22 cellular contexts compared by ENCODE assay signal in genomic region chr13:100560498-100561215, GRCh38. TPM values are rescaled to one million over a fixed set of nuclear protein-coding genes. Genes with fewer than 3 reads are reported as not detected.
DNase-seq lines count a peak whose midpoint lies in the region; ATAC-seq, FAIRE-seq and TF ChIP-seq lines count a peak whose summit lies in the region.
"Had no signal": no experiment of that assay in that cellular context is flagged by ENCODE, and none has a peak within 500 bp of the region (broad histone marks: within the 10 kb centered on the region; RNA-seq: fewer than 3 reads in every experiment).

No MANE protein-coding gene starts in this region.

- no peak overlapping the region for H3K4me3 Mint-ChIP-seq in GM23338
- H3K4me3 Mint-ChIP-seq in activated naive CD4-positive, alpha-beta T cell treated with anti-CD3 and anti-CD28 coated beads, Interleukin-2, amount 10 ng/mL, durations not matched to agents 7 days and 5 days: no peak overlapping the region
- H3K4me3 Mint-ChIP-seq: activated CD4-positive, alpha-beta T cell treated with anti-CD3 and anti-CD28 coated beads, Interleukin-2, amount 10 ng/mL, durations not matched to agents 24 days and 14 days; activated naive CD4-positive, alpha-beta T cell treated with anti-CD3 and anti-CD28 coated beads, Interleukin-2, amount 50 U/mL, for 24 hours; activated T-helper 1 cell treated with anti-CD3 and anti-CD28 coated beads, Interleukin-12 subunit alpha, Interleukin-12 subunit beta, Interleukin-2, Interleukin-4 antibody, amounts not matched to agents 30 ng/mL and 10 ng/mL and 1 ng/mL, durations not matched to agents 14 hours and 24 hours and 36 hours; CD4-positive, alpha-beta T cell had no signal

- no peak for TF ChIP-seq CTCF in GM23338 (conservative IDR thresholded peaks at IDR 0.05; ENCODE audit: low read depth in 2 of 2)
- no peak for TF ChIP-seq CTCF in bronchial epithelial cell (IDR thresholded peaks at IDR 0.05; ENCODE audit: insufficient read depth, low read length, severe bottlenecking)

- peaks cover 9% of the 10 kb centered on the region for H3K4me1 Mint-ChIP-seq in GM23338
- no peaks in the 10 kb centered on the region for H3K4me1 Mint-ChIP-seq in activated naive CD4-positive, alpha-beta T cell treated with anti-CD3 and anti-CD28 coated beads, Interleukin-2, amount 10 ng/mL, durations not matched to agents 7 days and 5 days
- H3K4me1 Mint-ChIP-seq: activated naive CD4-positive, alpha-beta T cell treated with anti-CD3 and anti-CD28 coated beads, Interleukin-2, amount 50 U/mL, for 24 hours had no signal

- H3K27me3 ChIP-seq in GM23338 (ENCODE audit: insufficient read depth) (no peaks in the 10 kb centered on the region), bronchial epithelial cell (ENCODE audit: control insufficient read depth, insufficient read depth, low read length) (no peaks in the 10 kb centered on the region), layer of hippocampus (ENCODE audit: control insufficient read depth, insufficient read depth, low read length) (no peaks in the 10 kb centered on the region)
- H3K27me3 ChIP-seq: ascending aorta, MG63 had no signal

- H3K79me2 ChIP-seq in GM23338 (replicated peaks; ENCODE audit: insufficient read depth): no peaks in the 10 kb centered on the region

- no peak overlapping the region for H3K4me2 ChIP-seq in GM23338

- H3K36me3 ChIP-seq in GM23338 (ENCODE audit: insufficient read depth) (peaks cover 2% of the 10 kb centered on the region; the same call in 1 of the 2 replicates), bronchial epithelial cell (ENCODE audit: control insufficient read depth, insufficient read depth, low read length) (no peaks in the 10 kb centered on the region)
- H3K36me3 ChIP-seq: ascending aorta, MG63, WERI-Rb-1 had no signal

- no peaks in the 10 kb centered on the region for H4K20me1 ChIP-seq in GM23338 (replicated peaks; ENCODE audit: insufficient read depth)

- peaks cover under 1% of the 10 kb centered on the region; the same call in 1 of the 3 replicates for H3K9me3 Mint-ChIP-seq in GM23338
- peaks cover under 1% of the 10 kb centered on the region for H3K9me3 Mint-ChIP-seq in activated naive CD4-positive, alpha-beta T cell treated with anti-CD3 and anti-CD28 coated beads, Interleukin-2, amount 10 ng/mL, durations not matched to agents 7 days and 5 days
- H3K9me3 Mint-ChIP-seq: activated CD4-positive, alpha-beta T cell treated with anti-CD3 and anti-CD28 coated beads, Interleukin-2, amount 10 ng/mL, durations not matched to agents 24 days and 14 days; activated naive CD4-positive, alpha-beta T cell treated with anti-CD3 and anti-CD28 coated beads, Interleukin-2, amount 50 U/mL, for 24 hours; activated T-helper 1 cell treated with anti-CD3 and anti-CD28 coated beads, Interleukin-12 subunit alpha, Interleukin-12 subunit beta, Interleukin-2, Interleukin-4 antibody, amounts not matched to agents 30 ng/mL and 10 ng/mL and 1 ng/mL, durations not matched to agents 14 hours and 24 hours and 36 hours; CD4-positive, alpha-beta T cell had no signal

- H3K4me1 ChIP-seq in GM23338 (ENCODE audit: insufficient read depth): peaks cover 5% of the 10 kb centered on the region; the same call in 1 of the 2 replicates
- H3K4me1 ChIP-seq: ascending aorta had no signal

- 0 out of 2 replicates have a peak overlapping the region, but pooled peaks have one; percentile 11 for H2AFZ ChIP-seq in GM23338

- ATAC-seq in GM23338: peak; percentile 54
- no peak for ATAC-seq in GM18505 (IDR thresholded peaks at IDR 0.05; ENCODE audit: unreplicated experiment)

- H3K27me3 Mint-ChIP-seq in GM23338 (ENCODE audit: insufficient read depth, low read depth, poor library complexity): peaks cover 2% of the 10 kb centered on the region
- peaks cover 4% of the 10 kb centered on the region for H3K27me3 Mint-ChIP-seq in activated naive CD4-positive, alpha-beta T cell treated with anti-CD3 and anti-CD28 coated beads, Interleukin-2, amount 10 ng/mL, durations not matched to agents 7 days and 5 days
- H3K27me3 Mint-ChIP-seq: activated naive CD4-positive, alpha-beta T cell treated with anti-CD3 and anti-CD28 coated beads, Interleukin-2, amount 50 U/mL, for 24 hours; CD4-positive, alpha-beta T cell had no signal

- no peak overlapping the region for H3K27ac Mint-ChIP-seq in GM23338
- no peak overlapping the region for H3K27ac Mint-ChIP-seq in activated naive CD4-positive, alpha-beta T cell treated with anti-CD3 and anti-CD28 coated beads, Interleukin-2, amount 10 ng/mL, durations not matched to agents 7 days and 5 days
- H3K27ac Mint-ChIP-seq: activated CD4-positive, alpha-beta T cell treated with anti-CD3 and anti-CD28 coated beads, Interleukin-2, amount 10 ng/mL, durations not matched to agents 24 days and 14 days; activated naive CD4-positive, alpha-beta T cell treated with anti-CD3 and anti-CD28 coated beads, Interleukin-2, amount 50 U/mL, for 24 hours; activated T-helper 1 cell treated with anti-CD3 and anti-CD28 coated beads, Interleukin-12 subunit alpha, Interleukin-12 subunit beta, Interleukin-2, Interleukin-4 antibody, amounts not matched to agents 30 ng/mL and 10 ng/mL and 1 ng/mL, durations not matched to agents 14 hours and 24 hours and 36 hours; CD4-positive, alpha-beta T cell had no signal

- H3K4me3 ChIP-seq in GM23338 (no peak overlapping the region), bronchial epithelial cell (ENCODE audit: low read depth, low read length) (no peak overlapping the region)
- H3K4me3 ChIP-seq: ascending aorta, lung, MG63, skin epidermis had no signal

- TF ChIP-seq POLR2A in GM18505 (IDR thresholded peaks at IDR 0.05; ENCODE audit: borderline replicate concordance, extremely low read depth, insufficient read depth, insufficient read length): no peak

- CTCF ChIA-PET in activated naive CD4-positive, alpha-beta T cell treated with anti-CD3 and anti-CD28 coated beads, Interleukin-2, amount 10 ng/mL, durations not matched to agents 7 days and 5 days (lab: Charles Lee): interaction anchor here (0.8 to 2.1 kb wide), 3 partner anchors 12 to 26 kb away, joined by 3 to 14 read pairs (median 4); no protein-coding TSS in a partner anchor

- no peak overlapping the region for H3K27ac ChIP-seq in GM23338 (ENCODE audit: low read depth)
- H3K27ac ChIP-seq in layer of hippocampus (ENCODE audit: low read depth, low read length): peak overlapping the region; percentile 84
- H3K27ac ChIP-seq: ascending aorta, skin epidermis, WERI-Rb-1 had no signal

- FAIRE-seq in bronchial epithelial cell (lab: Jason Lieb, UNC): peak; percentile 13

- H3F3A ChIP-seq in GM23338 (replicated peaks; ENCODE audit: low read depth): 0 out of 2 replicates have a peak, but pooled peaks cover 9% of the 10 kb centered on the region

- DNase-seq in GM23338 (ENCODE audit: low spot score) (no peak), bronchial epithelial cell (ENCODE audit: low read depth) (no peak), superior temporal gyrus (ENCODE audit: extremely low spot score) (peak; percentile 77), DMS114 treated with DMSO at 0.1 percent for 48 hours (lab: John Stamatoyannopoulos, UW; ENCODE audit: unreplicated experiment) (no peak)
- DNase-seq in activated naive CD4-positive, alpha-beta T cell treated with anti-CD3 and anti-CD28 coated beads, Interleukin-2, amount 10 ng/mL, durations not matched to agents 7 days and 5 days: no peak
- DNase-seq: activated CD4-positive, alpha-beta T cell treated with anti-CD3 and anti-CD28 coated beads, Interleukin-2, amount 10 ng/mL, durations not matched to agents 24 days and 14 days; CD4-positive, alpha-beta T cell; cerebellar nuclear complex; DMS 273 treated with DMSO at 0.1 percent for 48 hours; KBM-7; MG63; NCI-H2081 treated with DMSO at 0.1 percent for 48 hours; NCI-H345; NCI-H82; WERI-Rb-1 had no signal

- H3K9me2 ChIP-seq in GM23338 (ENCODE audit: insufficient read depth): no peaks in the 10 kb centered on the region

- peaks cover 2% of the 10 kb centered on the region; the same call in 2 of the 3 replicates for H3K36me3 Mint-ChIP-seq in GM23338 (ENCODE audit: low read depth)
- peaks cover 2% of the 10 kb centered on the region for H3K36me3 Mint-ChIP-seq in activated naive CD4-positive, alpha-beta T cell treated with anti-CD3 and anti-CD28 coated beads, Interleukin-2, amount 10 ng/mL, durations not matched to agents 7 days and 5 days

TF ChIP-seq in GM23338, 12 proteins besides CTCF, POLR2A, EP300 and RAD21:
- no peak for TF ChIP-seq EZH2phosphoT487 (IDR thresholded peaks at IDR 0.05; ENCODE audit: unreplicated experiment)
- no peak for TF ChIP-seq NANOG (IDR thresholded peaks at IDR 0.05; ENCODE audit: borderline replicate concordance)
- TF ChIP-seq EZH2 (IDR thresholded peaks at IDR 0.05; ENCODE audit: low read depth, unreplicated experiment): no peak
- no peak for TF ChIP-seq JUNB (IDR thresholded peaks at IDR 0.05; ENCODE audit: unreplicated experiment)

RNA-seq across cellular contexts. Expression of gene GGACT, which starts 27.9 kb away (rescaled TPM):
- 0.24 and 1.1 TPM in 2 replicates for total RNA-seq in GM23338 (2014; rRNA removed; shearing (Covaris generic))
- 0.61 and 1.0 TPM in 2 replicates for polyA plus RNA-seq in GM23338 (2016; fragmentation: Nextera tagmentation; extraction: Ambion mirVana)
- total RNA-seq in bronchial epithelial cell: 5.5 and 9.0 TPM in 2 replicates
